ENCODE assay signal across 24 cellular contexts in genomic region chr2:152307863-152308262, GRCh38.
"Had no signal": no experiment of that assay in that cellular context is flagged by ENCODE, and none has a peak within 500 bp of the region (broad histone marks: within the 10 kb centered on the region; RNA-seq: fewer than 3 reads in every experiment).

No MANE protein-coding gene starts in this region.

- H3K36me3 ChIP-seq: adrenal gland, esophagus muscularis mucosa, left ventricle myocardium inferior, spleen, thoracic aorta, upper lobe of left lung, vagina had no signal

- H3K27ac ChIP-seq: adrenal gland, body of pancreas, coronary artery, esophagus muscularis mucosa, left ventricle myocardium inferior, spleen, thoracic aorta, upper lobe of left lung, vagina had no signal

- DNase-seq: activated CD4-positive, alpha-beta memory T cell treated with anti-CD3 and anti-CD28 coated beads for 36 hours; activated CD4-positive, CD25-positive, alpha-beta regulatory T cell treated with anti-CD3 and anti-CD28 coated beads, Interleukin-2, amount 50 U/mL, for 72 hours; activated CD8-positive, alpha-beta memory T cell treated with anti-CD3 and anti-CD28 coated beads, Interleukin-2, amount 50 U/mL, for 4 hours; activated effector memory CD4-positive, alpha-beta T cell treated with anti-CD3 and anti-CD28 coated beads, Interleukin-2, amount 50 U/mL, for 16 hours; activated naive CD4-positive, alpha-beta T cell treated with anti-CD3 and anti-CD28 coated beads for 36 hours; activated naive CD8-positive, alpha-beta T cell treated with anti-CD3 and anti-CD28 coated beads for 36 hours; activated T-cell treated with anti-CD3 and anti-CD28 coated beads, Interleukin-2, amount 50 U/mL, for 1 hour; adrenal gland; aorta; body of pancreas; foreskin melanocyte; left ventricle myocardium inferior; mucosa of descending colon; right cardiac atrium; spleen; T-helper 17 cell; T1000; upper lobe of left lung had no signal

- ATAC-seq: body of pancreas; mucosa of descending colon; natural killer cell treated with Interleukin-12 subunit alpha and Interleukin-12 subunit beta and Interleukin-15 and Interleukin-18, amount 100 ng/mL, for 72 hours; right cardiac atrium; T-helper 17 cell had no signal

- H3K4me3 ChIP-seq: adrenal gland, body of pancreas, coronary artery, esophagus muscularis mucosa, left ventricle myocardium inferior, lung, mucosa of descending colon, spleen, thoracic aorta, upper lobe of left lung, vagina had no signal

- H3K27me3 ChIP-seq: adrenal gland, body of pancreas, esophagus muscularis mucosa, spleen, upper lobe of left lung, vagina had no signal

- H3K9me3 ChIP-seq: adrenal gland, body of pancreas, esophagus muscularis mucosa, mucosa of descending colon, spleen, thoracic aorta, upper lobe of left lung, vagina had no signal

- H3K4me1 ChIP-seq: adrenal gland, body of pancreas, esophagus muscularis mucosa, left ventricle myocardium inferior, spleen, upper lobe of left lung, vagina had no signal
